9 cellular contexts compared by ENCODE assay signal in genomic region chr3:13013994-13014754, GRCh38. TPM values are rescaled to one million over a fixed set of nuclear protein-coding genes. Genes with fewer than 3 reads are reported as not detected.
A peak's percentile ranks its signal among the peaks of the same experiment; 100 is the strongest.
DNase-seq lines count a peak whose midpoint lies in the region; ATAC-seq, FAIRE-seq and TF ChIP-seq lines count a peak whose summit lies in the region.
"Had no signal": no experiment of that assay in that cellular context is flagged by ENCODE, and none has a peak within 500 bp of the region (broad histone marks: within the 10 kb centered on the region; RNA-seq: fewer than 3 reads in every experiment).

No MANE protein-coding gene starts in this region.

- no peaks in the 10 kb centered on the region for H3K27me3 Mint-ChIP-seq in T-helper 2 cell treated with Interferon-gamma antibody and Interleukin-4, amounts not matched to agents 5 μg/mL and 100 μg/mL, for 36 hours (ENCODE audit: low read depth)
- no peaks in the 10 kb centered on the region for H3K27me3 Mint-ChIP-seq in central memory CD8-positive, alpha-beta T cell

- peaks cover 27% of the 10 kb centered on the region for H3K36me3 Mint-ChIP-seq in T-helper 2 cell treated with Interferon-gamma antibody and Interleukin-4, amounts not matched to agents 5 μg/mL and 100 μg/mL, for 36 hours (ENCODE audit: low read depth)
- H3K36me3 Mint-ChIP-seq in central memory CD8-positive, alpha-beta T cell (ENCODE audit: insufficient read depth): peaks cover 31% of the 10 kb centered on the region

- H3K4me3 Mint-ChIP-seq in T-helper 2 cell treated with Interferon-gamma antibody and Interleukin-4, amounts not matched to agents 5 μg/mL and 100 μg/mL, for 36 hours: peak overlapping the region; percentile 83
- H3K4me3 Mint-ChIP-seq in central memory CD8-positive, alpha-beta T cell: peak overlapping the region; percentile 83

- H3K4me1 Mint-ChIP-seq in T-helper 2 cell treated with Interferon-gamma antibody and Interleukin-4, amounts not matched to agents 5 μg/mL and 100 μg/mL, for 36 hours (ENCODE audit: low read depth): peaks cover 67% of the 10 kb centered on the region
- H3K4me1 Mint-ChIP-seq in central memory CD8-positive, alpha-beta T cell: peaks cover 77% of the 10 kb centered on the region

- no peak for TF ChIP-seq POLR2A in GM12892 (IDR thresholded peaks at IDR 0.05; ENCODE audit: low read depth, low read length)

- H3K27ac Mint-ChIP-seq in T-helper 2 cell treated with Interferon-gamma antibody and Interleukin-4, amounts not matched to agents 5 μg/mL and 100 μg/mL, for 36 hours: peak overlapping the region; percentile 99
- peak overlapping the region; percentile 97 for H3K27ac Mint-ChIP-seq in central memory CD8-positive, alpha-beta T cell (ENCODE audit: low read depth)

- DNase-seq in GM12892 (ENCODE audit: insufficient read length) (no peak), hypothalamus (lab: John Stamatoyannopoulos, UW) (no peak), NCI-H1436 treated with DMSO at 0.1 percent for 48 hours (lab: John Stamatoyannopoulos, UW) (no peak), NCI-H128 (lab: John Stamatoyannopoulos, UW; ENCODE audit: unreplicated experiment) (no peak)
- DNase-seq in T-helper 2 cell treated with Interferon-gamma antibody and Interleukin-4, amounts not matched to agents 5 μg/mL and 100 μg/mL, for 36 hours (ENCODE audit: low spot score): peak; percentile 52
- DNase-seq in central memory CD8-positive, alpha-beta T cell (ENCODE audit: low spot score in 2 of 2): no peak
- peak; percentile 65 for DNase-seq in stimulated activated CD4-positive, alpha-beta T cell treated with anti-CD3 and anti-CD28 coated beads, Interleukin-4, amount 100 ng/mL, for 24 hours
- DNase-seq: islet precursor cell had no signal

- ATAC-seq in central memory CD8-positive, alpha-beta T cell (replicated peaks; ENCODE audit: extremely low read depth, poor library complexity, severe bottlenecking): peak; percentile 13
- no peak for ATAC-seq in GM19328 (IDR thresholded peaks at IDR 0.05; ENCODE audit: unreplicated experiment)

- peak; percentile 90 for FAIRE-seq in GM12892 (lab: Jason Lieb, UNC)

- H3K9me3 Mint-ChIP-seq in T-helper 2 cell treated with Interferon-gamma antibody and Interleukin-4, amounts not matched to agents 5 μg/mL and 100 μg/mL, for 36 hours: no peaks in the 10 kb centered on the region
- H3K9me3 Mint-ChIP-seq in central memory CD8-positive, alpha-beta T cell: no peaks in the 10 kb centered on the region

RNA-seq across cellular contexts. Expression of gene IQSEC1, which starts 59.1 kb away (rescaled TPM):
- 11.1 TPM for polyA plus RNA-seq in GM12892 (2012; ENCODE audit: missing spikeins)

Comparison
In these comparisons a context has a peak if more than half of its experiments do, and no peak if none do; other contexts are left out.
1. DNase-seq: peak in T-helper 2 cell treated with Interferon-gamma antibody and Interleukin-4, amounts not matched to agents 5 μg/mL and 100 μg/mL, for 36 hours (single experiment) and stimulated activated CD4-positive, alpha-beta T cell treated with anti-CD3 and anti-CD28 coated beads, Interleukin-4, amount 100 ng/mL, for 24 hours (single experiment); none in GM12892 (single experiment), central memory CD8-positive, alpha-beta T cell (0 of 2), hypothalamus (0 of 51), NCI-H1436 treated with DMSO at 0.1 percent for 48 hours (single experiment) and NCI-H128 (single experiment).